8 cellular contexts compared by ENCODE assay signal in the genomic region with DNA sequence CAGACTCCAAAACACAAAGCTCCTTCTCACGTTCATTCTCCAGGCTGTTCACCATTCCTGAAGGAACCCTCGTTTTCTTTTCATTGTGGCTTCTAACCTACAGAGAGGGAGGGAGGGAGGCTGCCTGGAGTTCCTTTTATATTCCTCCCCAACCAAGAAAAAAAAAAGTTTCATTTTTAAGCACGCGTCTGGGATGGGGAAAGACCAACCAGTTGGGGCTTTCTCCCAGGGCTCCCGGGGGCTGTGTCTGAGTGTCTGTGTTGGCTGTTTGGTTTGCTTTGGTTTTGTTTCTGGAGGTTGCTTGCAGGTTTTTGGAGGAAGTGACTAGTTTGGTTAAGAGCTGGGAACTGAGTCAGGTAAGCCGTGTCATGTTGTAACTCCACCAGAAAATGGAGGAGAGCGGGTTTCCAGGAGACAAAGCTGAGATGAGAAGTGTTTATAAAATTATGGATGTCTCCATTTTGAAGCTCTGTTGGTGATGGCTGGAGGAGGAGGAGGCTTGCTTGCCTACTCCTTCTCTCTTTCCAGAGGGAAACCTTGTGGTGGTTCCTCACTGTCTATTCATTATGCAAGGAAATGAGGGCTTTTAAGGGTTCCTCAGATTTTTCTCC. TPM values are rescaled to one million over a fixed set of nuclear protein-coding genes. Genes with fewer than 3 reads are reported as not detected.
DNase-seq lines count a peak whose midpoint lies in the region; TF ChIP-seq lines count a peak whose summit lies in the region.

No MANE protein-coding gene starts in this region.

- H3K27me3 ChIP-seq in A673 (replicated peaks; ENCODE audit: insufficient read depth, low read depth, low read length, poor library complexity) (peaks cover 19% of the 10 kb centered on the region), H7 (ENCODE audit: control insufficient read depth, insufficient read depth, low read length) (no peaks in the 10 kb centered on the region), ascending aorta (no peaks in the 10 kb centered on the region), stomach smooth muscle (ENCODE audit: control insufficient read depth in 1 of 2, insufficient read depth in 2 of 2, low read length in 2 of 2) (no peaks in the 10 kb centered on the region)

- peaks cover 52% of the 10 kb centered on the region for H3K27me3 Mint-ChIP-seq in activated T-helper 2 cell treated with anti-CD3 and anti-CD28 coated beads, Interferon-gamma antibody, Interleukin-2, Interleukin-4, amounts not matched to agents 10 μg/mL and 5 μg/mL and 100 μg/mL, durations not matched to agents 14 hours and 24 hours and 36 hours (ENCODE audit: low read depth)

- POLR2A ChIA-PET in A673 (lab: Charles Lee; ENCODE audit: low non-redundant PET) = interaction anchor here (0.6 kb wide), 1 partner anchor 987 kb away, joined by 4 read pairs; no protein-coding TSS in a partner anchor

- no peak overlapping the region for H3K4me3 Mint-ChIP-seq in activated T-helper 2 cell treated with anti-CD3 and anti-CD28 coated beads, Interferon-gamma antibody, Interleukin-2, Interleukin-4, amounts not matched to agents 10 μg/mL and 5 μg/mL and 100 μg/mL, durations not matched to agents 14 hours and 24 hours and 36 hours (ENCODE audit: low read depth)

- H3K4me3 ChIP-seq in A673 (ENCODE audit: low read depth, low read length, poor library complexity, severe bottlenecking) (peak overlapping the region; percentile 79), H7 (ENCODE audit: insufficient read depth, low read depth, low read length) (peak overlapping the region; percentile 87), ascending aorta (peak overlapping the region; percentile 69 to 76), iPS-18c (ENCODE audit: insufficient read depth, low read depth, low read length) (peak overlapping the region; percentile 73), stomach smooth muscle (ENCODE audit: low read length in 2 of 2) (peak overlapping the region; percentile 96 to 97)

- CTCF ChIA-PET in A673 (lab: Charles Lee) = no interaction called here

- H3K4me1 ChIP-seq in A673 (ENCODE audit: insufficient read depth, low read length, poor library complexity, severe bottlenecking) (peaks cover 5% of the 10 kb centered on the region), ascending aorta (peaks cover 2 to 21% of the 10 kb centered on the region in 2 donors), stomach smooth muscle (ENCODE audit: control insufficient read depth, insufficient read depth, low read length) (peaks cover 29% of the 10 kb centered on the region)

- no peak overlapping the region for H3K27ac Mint-ChIP-seq in activated T-helper 2 cell treated with anti-CD3 and anti-CD28 coated beads, Interferon-gamma antibody, Interleukin-2, Interleukin-4, amounts not matched to agents 10 μg/mL and 5 μg/mL and 100 μg/mL, durations not matched to agents 14 hours and 24 hours and 36 hours

- no peaks in the 10 kb centered on the region for H3K9me3 ChIP-seq in A673 (ENCODE audit: low read depth, low read length, poor library complexity, severe bottlenecking)
- H3K9me3 ChIP-seq in ascending aorta = no peaks in the 10 kb centered on the region
- no peaks in the 10 kb centered on the region for H3K9me3 ChIP-seq in iPS-18c (ENCODE audit: control insufficient read depth, insufficient read depth, low read length)
- no peaks in the 10 kb centered on the region for H3K9me3 ChIP-seq in stomach smooth muscle (ENCODE audit: control insufficient read depth in 2 of 2, low read length in 2 of 2)

- H3K9ac ChIP-seq in stomach smooth muscle (ENCODE audit: low read length in 2 of 2) = peak overlapping the region; percentile 86 to 97

- H3K4me1 Mint-ChIP-seq in activated T-helper 2 cell treated with anti-CD3 and anti-CD28 coated beads, Interferon-gamma antibody, Interleukin-2, Interleukin-4, amounts not matched to agents 10 μg/mL and 5 μg/mL and 100 μg/mL, durations not matched to agents 14 hours and 24 hours and 36 hours (ENCODE audit: low read depth) = peaks cover 5% of the 10 kb centered on the region

- no peaks in the 10 kb centered on the region for H3K36me3 ChIP-seq in A673 (ENCODE audit: insufficient read depth, low read length, poor library complexity, severe bottlenecking)
- no peaks in the 10 kb centered on the region for H3K36me3 ChIP-seq in H7 (replicated peaks; ENCODE audit: control insufficient read depth, insufficient read depth, low read length)
- no peaks in the 10 kb centered on the region for H3K36me3 ChIP-seq in ascending aorta
- H3K36me3 ChIP-seq in stomach smooth muscle (ENCODE audit: control insufficient read depth in 2 of 2, insufficient read depth in 2 of 2, low read length in 2 of 2) = no peaks in the 10 kb centered on the region

- H3K27ac ChIP-seq in A673 (ENCODE audit: low read depth, low read length, poor library complexity, severe bottlenecking) (peak overlapping the region; percentile 83), ascending aorta (peak overlapping the region; percentile 77 to 83), stomach smooth muscle (ENCODE audit: low read length) (peak overlapping the region; percentile 84)

- intact Hi-C loops in A673 (cut with micrococcal nuclease; ENCODE audit: unreplicated experiment) (loop anchor here (5.0 kb wide), 3 partner anchors 58 to 273 kb away; no protein-coding TSS in a partner anchor), ascending aorta (cut with DNase I) (loop anchor here (2.0 to 5.0 kb wide), 2 partner anchors 28 to 418 kb away; partner anchors contain the start of gene RAD23B)
- intact Hi-C loops in activated T-helper 2 cell treated with anti-CD3 and anti-CD28 coated beads, Interferon-gamma antibody, Interleukin-2, Interleukin-4, amounts not matched to agents 10 μg/mL and 5 μg/mL and 100 μg/mL, durations not matched to agents 14 hours and 24 hours and 36 hours (cut with micrococcal nuclease) = no loop called here

- TF ChIP-seq CTCF in A673 (conservative IDR thresholded peaks at IDR 0.05; ENCODE audit: low read depth, low read length) (no peak), ascending aorta (IDR thresholded peaks at IDR 0.05) (no peak)

- DNase-seq in A673 (ENCODE audit: low spot score) = peak; percentile 39
- peak; percentile 29 for DNase-seq in H7
- no peak for DNase-seq in ascending aorta (ENCODE audit: low spot score in 2 of 2)
- no peak for DNase-seq in hippocampal formation (lab: John Stamatoyannopoulos, UW)
- no peak for DNase-seq in SHP77 (lab: John Stamatoyannopoulos, UW)
- DNase-seq in activated T-helper 2 cell treated with anti-CD3 and anti-CD28 coated beads, Interferon-gamma antibody, Interleukin-2, Interleukin-4, amounts not matched to agents 10 μg/mL and 5 μg/mL and 100 μg/mL, durations not matched to agents 14 hours and 24 hours and 36 hours (ENCODE audit: low spot score) = no peak

- H3K9me3 Mint-ChIP-seq in activated T-helper 2 cell treated with anti-CD3 and anti-CD28 coated beads, Interferon-gamma antibody, Interleukin-2, Interleukin-4, amounts not matched to agents 10 μg/mL and 5 μg/mL and 100 μg/mL, durations not matched to agents 14 hours and 24 hours and 36 hours = no peaks in the 10 kb centered on the region

- no peaks in the 10 kb centered on the region for H3K36me3 Mint-ChIP-seq in activated T-helper 2 cell treated with anti-CD3 and anti-CD28 coated beads, Interferon-gamma antibody, Interleukin-2, Interleukin-4, amounts not matched to agents 10 μg/mL and 5 μg/mL and 100 μg/mL, durations not matched to agents 14 hours and 24 hours and 36 hours (ENCODE audit: low read depth)

- TSS peak; percentile 17 for BruUV-seq in A673 (replicated peaks; lab: Mats Ljungman, UMichigan)

RNA-seq across cellular contexts. Expression of gene ZNF462, which starts 1.7 kb away (rescaled TPM):
- total RNA-seq in A673 (2021) (38.4 and 40.5 TPM in 2 replicates), ascending aorta (8.8 TPM)
- 34.7 and 36.4 TPM in 2 replicates for total RNA-seq in H7 (2014; rRNA removed; shearing (Covaris generic))
- 0.09 and 0.11 TPM in 2 replicates for total RNA-seq in activated T-helper 2 cell treated with anti-CD3 and anti-CD28 coated beads, Interferon-gamma antibody, Interleukin-2, Interleukin-4, amounts not matched to agents 10 μg/mL and 5 μg/mL and 100 μg/mL, durations not matched to agents 14 hours and 24 hours and 36 hours

Comparison
In these comparisons a context has a peak if more than half of its experiments do, and no peak if none do; other contexts are left out.
1. DNase-seq: peak in A673 (single experiment) and H7 (single experiment); none in ascending aorta (0 of 2), hippocampal formation (0 of 2), SHP77 (0 of 2) and activated T-helper 2 cell treated with anti-CD3 and anti-CD28 coated beads, Interferon-gamma antibody, Interleukin-2, Interleukin-4, amounts not matched to agents 10 μg/mL and 5 μg/mL and 100 μg/mL, durations not matched to agents 14 hours and 24 hours and 36 hours (single experiment).
2. Peak in every context shown above with its lines, with median percentiles within 50 percentile points of each other: H3K27ac ChIP-seq and H3K4me3 ChIP-seq.